8 cellular contexts compared by ENCODE assay signal in genomic region chr11:45917286-45917622, GRCh38. TPM values are rescaled to one million over a fixed set of nuclear protein-coding genes. Genes with fewer than 3 reads are reported as not detected.
DNase-seq lines count a peak whose midpoint lies in the region; ATAC-seq and TF ChIP-seq lines count a peak whose summit lies in the region.

No MANE protein-coding gene starts in this region.

- no peaks in the 10 kb centered on the region for H3K27me3 Mint-ChIP-seq in Calu3 (ENCODE audit: unreplicated experiment)

- peak overlapping the region; percentile 91 for H3K27ac Mint-ChIP-seq in Calu3 (ENCODE audit: unreplicated experiment)

- peaks cover 36% of the 10 kb centered on the region for H3K36me3 Mint-ChIP-seq in Calu3 (ENCODE audit: insufficient read depth, unreplicated experiment)

- H3K9me3 ChIP-seq in muscle layer of duodenum (ENCODE audit: control insufficient read depth in 1 of 2, low read length in 2 of 2) = no peaks in the 10 kb centered on the region

- peaks cover 5% of the 10 kb centered on the region for H3K27me3 ChIP-seq in muscle layer of duodenum (ENCODE audit: low read depth, low read length)

- intact Hi-C loops in Calu3 (cut with micrococcal nuclease; ENCODE audit: unreplicated experiment) = no loop called here

- peaks cover 9% of the 10 kb centered on the region for H3K4me1 Mint-ChIP-seq in Calu3 (ENCODE audit: low read depth, unreplicated experiment)

- peak; percentile 6 for ATAC-seq in HG03457 (IDR thresholded peaks at IDR 0.05; ENCODE audit: unreplicated experiment)
- no peak for ATAC-seq in GM18873 (IDR thresholded peaks at IDR 0.05; ENCODE audit: low FRiP score, unreplicated experiment)

- H3K27ac ChIP-seq in caudate nucleus (ENCODE audit: low read depth, low read length) (peak overlapping the region; percentile 94), muscle layer of duodenum (ENCODE audit: low read length) (peak overlapping the region; percentile 84)

- peak overlapping the region; percentile 86 for H3K4me3 Mint-ChIP-seq in Calu3 (ENCODE audit: low read depth, unreplicated experiment)

- H3K9me3 Mint-ChIP-seq in Calu3 (ENCODE audit: low read depth, unreplicated experiment) = no peaks in the 10 kb centered on the region

- peaks cover 3 to 17% of the 10 kb centered on the region in 2 donors for H3K4me1 ChIP-seq in muscle layer of duodenum (ENCODE audit: control insufficient read depth in 1 of 2, insufficient read depth in 2 of 2, low read length in 2 of 2)

- BruUV-seq in Calu3 (replicated peaks; lab: Mats Ljungman, UMichigan) = TSS peak; percentile 66

- DNase-seq in Calu3 = no peak
- DNase-seq in caudate nucleus (lab: John Stamatoyannopoulos, UW) = peak in 1 of 61 donors; percentile 59
- no peak for DNase-seq in NAMALWA (ENCODE audit: low spot score)
- DNase-seq in NCI-H146 treated with DMSO at 0.1 percent for 48 hours (lab: John Stamatoyannopoulos, UW; ENCODE audit: unreplicated experiment) = no peak
- no peak for DNase-seq in NCI-H187 treated with DMSO at 0.1 percent for 48 hours (lab: John Stamatoyannopoulos, UW)

- CTCF ChIA-PET in Calu3 (lab: Charles Lee) = no interaction called here

- TF ChIP-seq CTCF in Calu3 (IDR thresholded peaks at IDR 0.05; ENCODE audit: unreplicated experiment) = no peak

- H3K4me3 ChIP-seq in muscle layer of duodenum (ENCODE audit: low read depth in 1 of 2, low read length in 2 of 2) = peak overlapping the region; percentile 90 to 96

- peaks cover 24 to 27% of the 10 kb centered on the region in 2 donors for H3K36me3 ChIP-seq in muscle layer of duodenum (ENCODE audit: control insufficient read depth in 1 of 2, insufficient read depth in 2 of 2, low read length in 2 of 2)

RNA-seq across cellular contexts. Expression of gene PEX16, which starts 0.4 kb away (rescaled TPM):
- total RNA-seq in Calu3 (2022) = 32.9 and 34.5 TPM in 2 replicates

RNA-seq across cellular contexts. Expression of gene LARGE2, which starts 5.2 kb away (rescaled TPM):
- 30.1 and 33.9 TPM in 2 replicates for total RNA-seq in Calu3 (2022)

RNA-seq across cellular contexts. Expression of gene FREY1, which starts 10.2 kb away (rescaled TPM):
- total RNA-seq in Calu3 (2022) = 0.99 and 2.1 TPM in 2 replicates

RNA-seq across cellular contexts. Expression of gene MAPK8IP1, which starts 31.8 kb away (rescaled TPM):
- total RNA-seq in Calu3 (2022) = 4.1 and 4.9 TPM in 2 replicates
